In genomic region chr20:60010689-60011417, GRCh38 we compare ENCODE assay signal across 24 cellular contexts. TPM values are rescaled to one million over a fixed set of nuclear protein-coding genes. Genes with fewer than 3 reads are reported as not detected.
DNase-seq lines count a peak whose midpoint lies in the region; TF ChIP-seq lines count a peak whose summit lies in the region.
"Had no signal": no experiment of that assay in that cellular context is flagged by ENCODE, and none has a peak within 500 bp of the region (broad histone marks: within the 10 kb centered on the region; RNA-seq: fewer than 3 reads in every experiment).

No MANE protein-coding gene starts in this region.

- no peaks in the 10 kb centered on the region for H3F3A ChIP-seq in neural progenitor cell (ENCODE audit: low read depth)

- H3K36me3 Mint-ChIP-seq in immature natural killer cell (peaks cover under 1 to 8% (median 4%) of the 10 kb centered on the region in 3 donors), neural progenitor cell (no peaks in the 10 kb centered on the region)

- H3K79me2 ChIP-seq in neural progenitor cell (ENCODE audit: low read depth): no peaks in the 10 kb centered on the region
- no peaks in the 10 kb centered on the region for H3K79me2 ChIP-seq in hepatocyte

- H3K27ac ChIP-seq in WERI-Rb-1 (peak overlapping the region; percentile 83), neural progenitor cell (no peak overlapping the region), hepatocyte (no peak overlapping the region)
- H3K27ac ChIP-seq: ascending aorta, epithelial cell of prostate, heart left ventricle, KMS-11, left lung, upper lobe of left lung had no signal

- H3K36me3 ChIP-seq in WERI-Rb-1: no peaks in the 10 kb centered on the region
- H3K36me3 ChIP-seq in neural progenitor cell: no peaks in the 10 kb centered on the region
- no peaks in the 10 kb centered on the region for H3K36me3 ChIP-seq in hepatocyte (replicated peaks; ENCODE audit: insufficient read depth, low read depth)
- H3K36me3 ChIP-seq: ascending aorta, heart left ventricle, left lung, upper lobe of left lung had no signal

- H3K27ac Mint-ChIP-seq in immature natural killer cell (peak overlapping the region in 4 of 6 donors; percentile 18 to 80 (median 68)), neural progenitor cell (peak overlapping the region; percentile 51)
- H3K27ac Mint-ChIP-seq: activated T-cell treated with anti-CD3 and anti-CD28 coated beads, Interleukin-2, amount 50 U/mL, for 72 hours; progenitor cell of endocrine pancreas had no signal

- H3K4me3 ChIP-seq in WERI-Rb-1 (ENCODE audit: low read depth, low read length) (no peak overlapping the region), neural progenitor cell (no peak overlapping the region), hepatocyte (no peak overlapping the region)
- H3K4me3 ChIP-seq: ascending aorta, heart left ventricle, left lung, upper lobe of left lung had no signal

- peak; percentile 16 for DNase-seq in NCI-H1092 treated with DMSO at 0.1 percent for 48 hours (lab: John Stamatoyannopoulos, UW)
- DNase-seq in NCI-H1092 (lab: John Stamatoyannopoulos, UW): no peak
- no peak for DNase-seq in WERI-Rb-1
- peak; percentile 20 to 34 (median 29) for DNase-seq in immature natural killer cell
- no peak for DNase-seq in neural progenitor cell (ENCODE audit: low spot score)
- DNase-seq in HT-29 (ENCODE audit: low spot score): no peak
- DNase-seq in NCI-H2081 treated with DMSO at 0.1 percent for 48 hours (lab: John Stamatoyannopoulos, UW): no peak
- no peak for DNase-seq in hepatocyte (ENCODE audit: low spot score)
- DNase-seq: 8988T; activated CD4-positive, alpha-beta T cell treated with anti-CD3 and anti-CD28 coated beads for 4 hours; activated T-cell treated with anti-CD3 and anti-CD28 coated beads, Interleukin-2, amount 50 U/mL, for 72 hours; GOT3; heart left ventricle; left lung; NCI-H1694; SK-N-SH; stimulated activated CD8-positive, alpha-beta memory T cell treated with anti-CD3 and anti-CD28 coated beads, Interleukin-4, amount 100 ng/mL, for 48 hours had no signal

- TF ChIP-seq CTCF in WERI-Rb-1 (IDR thresholded peaks at IDR 0.05; ENCODE audit: low read depth, low read length) (no peak), neural progenitor cell (IDR thresholded peaks at IDR 0.05) (no peak), hepatocyte (IDR thresholded peaks at IDR 0.05; ENCODE audit: poor library complexity) (no peak)

- H3K9ac ChIP-seq in neural progenitor cell: no peak overlapping the region
- H3K9ac ChIP-seq: KMS-11, SK-N-SH had no signal

- peaks cover 6% of the 10 kb centered on the region for H3K9me3 ChIP-seq in WERI-Rb-1 (ENCODE audit: severe bottlenecking)
- no peaks in the 10 kb centered on the region for H3K9me3 ChIP-seq in neural progenitor cell (ENCODE audit: low read depth)
- H3K9me3 ChIP-seq in hepatocyte (ENCODE audit: low read depth): no peaks in the 10 kb centered on the region
- H3K9me3 ChIP-seq: ascending aorta, left lung had no signal

- H3K4me1 Mint-ChIP-seq in immature natural killer cell: peaks cover 35 to 39% of the 10 kb centered on the region in 2 donors
- H3K4me1 Mint-ChIP-seq in neural progenitor cell: no peaks in the 10 kb centered on the region

- H2AFZ ChIP-seq in neural progenitor cell (replicated peaks): no peak overlapping the region
- H2AFZ ChIP-seq in hepatocyte: no peak overlapping the region

- no peaks in the 10 kb centered on the region for H3K9me3 Mint-ChIP-seq in immature natural killer cell
- peaks cover 7% of the 10 kb centered on the region for H3K9me3 Mint-ChIP-seq in neural progenitor cell
- H3K9me3 Mint-ChIP-seq: activated naive CD4-positive, alpha-beta T cell treated with anti-CD3 and anti-CD28 coated beads, Interleukin-2, amount 50 U/mL, for 24 hours; activated T-cell treated with anti-CD3 and anti-CD28 coated beads, Interleukin-2, amount 50 U/mL, for 72 hours had no signal

- 87% methylated on average over 10 of the region's 10 CpGs for WGBS in hepatocyte (ENCODE audit: low lambda C conversion rate, missing lambda C conversion rate)

- H3K27me3 Mint-ChIP-seq in immature natural killer cell (ENCODE audit: low read depth in 3 of 3) (peaks cover 7 to 13% (median 8%) of the 10 kb centered on the region in 3 donors), neural progenitor cell (ENCODE audit: insufficient read depth, low read depth) (peaks cover 7% of the 10 kb centered on the region)
- H3K27me3 Mint-ChIP-seq: activated naive CD4-positive, alpha-beta T cell treated with anti-CD3 and anti-CD28 coated beads, Interleukin-2, amount 50 U/mL, for 24 hours had no signal

- peak overlapping the region; percentile 66 to 91 (median 82) for H3K4me3 Mint-ChIP-seq in immature natural killer cell
- peak overlapping the region; percentile 6 for H3K4me3 Mint-ChIP-seq in neural progenitor cell
- H3K4me3 Mint-ChIP-seq: activated naive CD4-positive, alpha-beta T cell treated with anti-CD3 and anti-CD28 coated beads, Interleukin-2, amount 50 U/mL, for 24 hours; neural crest cell had no signal

- H3K4me2 ChIP-seq in neural progenitor cell (no peak overlapping the region), hepatocyte (no peak overlapping the region)
- H3K4me2 ChIP-seq: KMS-11, SK-N-SH had no signal

- H4K20me1 ChIP-seq in neural progenitor cell (ENCODE audit: low read depth) (no peaks in the 10 kb centered on the region), hepatocyte (ENCODE audit: insufficient read depth, poor library complexity, severe bottlenecking) (no peaks in the 10 kb centered on the region)

- no peaks in the 10 kb centered on the region for H3K27me3 ChIP-seq in WERI-Rb-1 (ENCODE audit: insufficient read depth, low read depth, severe bottlenecking)
- H3K27me3 ChIP-seq in neural progenitor cell: no peaks in the 10 kb centered on the region
- no peaks in the 10 kb centered on the region for H3K27me3 ChIP-seq in hepatocyte
- H3K27me3 ChIP-seq: ascending aorta, heart left ventricle, left lung, upper lobe of left lung had no signal

- no peaks in the 10 kb centered on the region for H3K9me2 ChIP-seq in hepatocyte (replicated peaks; ENCODE audit: insufficient read depth)
- H3K9me2 ChIP-seq: SK-N-SH had no signal

- H3K4me1 ChIP-seq in neural progenitor cell (no peaks in the 10 kb centered on the region), hepatocyte (ENCODE audit: insufficient read depth) (no peaks in the 10 kb centered on the region)
- H3K4me1 ChIP-seq: ascending aorta, upper lobe of left lung had no signal

RNA-seq across cellular contexts. Expression of gene CDH26, which starts 52.6 kb away (rescaled TPM):
- polyA plus RNA-seq in immature natural killer cell (not detected), hepatocyte (0.96 and 2.3 TPM in 2 replicates)
- total RNA-seq in neural progenitor cell (ENCODE audit: low replicate concordance) (0.09 TPM in 1 of 2 replicates, not detected in the other), hepatocyte (0.88 and 2.2 TPM in 2 replicates)
- 0.13 and 0.51 TPM in 2 replicates for total RNA-seq in HT-29 (2014; rRNA removed; shearing (Covaris generic))
- total RNA-seq: ascending aorta had no signal

Comparison
In these comparisons a context has a peak if more than half of its experiments do, and no peak if none do; other contexts are left out.
1. DNase-seq: peak in NCI-H1092 treated with DMSO at 0.1 percent for 48 hours (single experiment) and immature natural killer cell (3 of 3); none in NCI-H1092 (single experiment), WERI-Rb-1 (single experiment), neural progenitor cell (single experiment), HT-29 (single experiment), NCI-H2081 treated with DMSO at 0.1 percent for 48 hours (single experiment) and hepatocyte (single experiment).